In genomic region chr7:138001529-138002095, GRCh38 we compare ENCODE assay signal across 1 cellular context.
TF ChIP-seq lines count a peak whose summit lies in the region.

TSS of gene CREB3L2 (minus strand) at chr7:138002086. CDS start at chr7:138001705, 381 bp downstream.

TF ChIP-seq in liver, 16 proteins besides CTCF, POLR2A, EP300 and RAD21 (continued from another document):
- no peak for TF ChIP-seq ZBTB33 (IDR thresholded peaks at IDR 0.05)
- no peak for TF ChIP-seq EGR1 (IDR thresholded peaks at IDR 0.05; ENCODE audit: low read depth in 2 of 2)
- TF ChIP-seq SP1 (IDR thresholded peaks at IDR 0.05), result no peak
